In genomic region chr18:48785091-48785614, GRCh38 we compare ENCODE assay signal across 1 cellular context.
TF ChIP-seq lines count a peak whose summit lies in the region.

No MANE protein-coding gene starts in this region.

TF ChIP-seq in WTC11, 78 proteins besides CTCF, POLR2A, EP300 and RAD21 (continued from another document):
- TF ChIP-seq JAZF1 (CRISPR knock-in tag; IDR thresholded peaks at IDR 0.05) = no peak
